In the genomic region with DNA sequence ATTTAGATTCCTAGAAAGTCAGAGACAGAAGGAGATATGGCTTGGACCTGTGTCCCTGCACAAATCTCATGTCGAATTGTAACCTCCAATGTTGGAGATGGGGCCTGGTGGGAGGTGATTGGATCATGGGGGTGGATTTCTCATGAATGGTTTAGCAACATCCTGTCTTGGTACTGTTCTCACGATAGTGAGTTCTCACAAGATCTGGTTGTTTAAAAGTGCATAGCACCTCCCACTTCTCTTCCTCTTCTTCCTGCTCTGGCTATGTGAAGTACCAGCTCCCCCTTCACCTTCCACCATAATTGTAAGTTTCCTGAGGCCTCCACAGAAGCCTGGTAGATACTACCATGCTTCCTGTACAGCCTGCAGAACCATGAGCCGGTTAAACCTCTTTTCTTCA, we compare ENCODE assay signal across 14 cellular contexts. TPM values are rescaled to one million over a fixed set of nuclear protein-coding genes. Genes with fewer than 3 reads are reported as not detected.
A peak's percentile ranks its signal among the peaks of the same experiment; 100 is the strongest.
DNase-seq lines count a peak whose midpoint lies in the region; ATAC-seq and TF ChIP-seq lines count a peak whose summit lies in the region.
"Had no signal": no experiment of that assay in that cellular context is flagged by ENCODE, and none has a peak within 500 bp of the region (broad histone marks: within the 10 kb centered on the region; RNA-seq: fewer than 3 reads in every experiment).

No MANE protein-coding gene starts in this region.

- no peak overlapping the region for H3K4me3 ChIP-seq in brain microvascular endothelial cell (ENCODE audit: low read depth, low read length)
- no peak overlapping the region for H3K4me3 ChIP-seq in H7 (ENCODE audit: insufficient read depth, low read depth, low read length)
- H3K4me3 ChIP-seq: BLaER1, HAP-1, K562 had no signal

- H3K27ac ChIP-seq in brain microvascular endothelial cell: no peak overlapping the region
- H3K27ac ChIP-seq: BLaER1 had no signal

- in situ Hi-C loops in brain microvascular endothelial cell (cut with HindIII; ENCODE audit: low pct_ligation_motif_present, low sequenced_read_pairs): no loop called here

- H3K36me3 ChIP-seq in brain microvascular endothelial cell (replicated peaks) (no peaks in the 10 kb centered on the region), H7 (replicated peaks; ENCODE audit: control insufficient read depth, insufficient read depth, low read length) (no peaks in the 10 kb centered on the region)
- H3K36me3 ChIP-seq: BLaER1, HAP-1 had no signal

- H3K27me3 ChIP-seq in brain microvascular endothelial cell (replicated peaks) (no peaks in the 10 kb centered on the region), H7 (ENCODE audit: control insufficient read depth, insufficient read depth, low read length) (no peaks in the 10 kb centered on the region)
- H3K27me3 ChIP-seq: BLaER1 had no signal

- TF ChIP-seq CTCF in brain microvascular endothelial cell (IDR thresholded peaks at IDR 0.05; ENCODE audit: low read depth, low read length, missing control alignments): no peak

- ATAC-seq in GM21717 (IDR thresholded peaks at IDR 0.05; ENCODE audit: unreplicated experiment) (no peak), HG03095 (IDR thresholded peaks at IDR 0.05; ENCODE audit: unreplicated experiment) (no peak), GM21423 (IDR thresholded peaks at IDR 0.05; ENCODE audit: unreplicated experiment) (no peak)
- ATAC-seq: K562 had no signal

- DNase-seq in ELR (ENCODE audit: low read depth) (peak; percentile 10), brain microvascular endothelial cell (peak; percentile 22), iris pigment epithelial cell (ENCODE audit: low read depth) (peak; percentile 61), H7 (no peak)
- DNase-seq: CD4-positive, alpha-beta memory T cell; DMS79 treated with DMSO at 0.1 percent for 48 hours; GOT3 had no signal

RNA-seq across cellular contexts. Expression of gene PAMR1, which starts 27.6 kb away (rescaled TPM):
- 3.2 and 3.9 TPM in 2 replicates for total RNA-seq in H7 (2014; rRNA removed; shearing (Covaris generic))
- total RNA-seq: CD4-positive, alpha-beta memory T cell; HT-29; K562 had no signal
